Comparison of ENCODE assay signal across 22 cellular contexts in genomic region chr3:134798681-134799311, GRCh38. TPM values are rescaled to one million over a fixed set of nuclear protein-coding genes. Genes with fewer than 3 reads are reported as not detected.
DNase-seq lines count a peak whose midpoint lies in the region; ATAC-seq, FAIRE-seq and TF ChIP-seq lines count a peak whose summit lies in the region.
"Had no signal": no experiment of that assay in that cellular context is flagged by ENCODE, and none has a peak within 500 bp of the region (broad histone marks: within the 10 kb centered on the region; RNA-seq: fewer than 3 reads in every experiment).

No MANE protein-coding gene starts in this region.

- no peak for TF ChIP-seq POLR2A in GM18505 (IDR thresholded peaks at IDR 0.05; ENCODE audit: borderline replicate concordance, extremely low read depth, insufficient read depth, insufficient read length)

- H3K9me3 Mint-ChIP-seq in nephron = no peaks in the 10 kb centered on the region
- H3K9me3 Mint-ChIP-seq: activated CD4-positive, alpha-beta T cell treated with anti-CD3 and anti-CD28 coated beads, Interleukin-2, amount 10 ng/mL, durations not matched to agents 24 days and 14 days; activated T-cell treated with anti-CD3 and anti-CD28 coated beads, Interleukin-2, amount 50 U/mL, for 24 hours; GM23338; HFFc6 had no signal

- no peak overlapping the region for H3K27ac ChIP-seq in substantia nigra (ENCODE audit: low read depth, low read length, poor library complexity, severe bottlenecking)
- H3K27ac ChIP-seq: BLaER1, brain microvascular endothelial cell, HL-60, SJCRH30 had no signal

- peaks cover 27% of the 10 kb centered on the region for H3K4me1 Mint-ChIP-seq in nephron

- H3K27me3 Mint-ChIP-seq in nephron (ENCODE audit: low read depth) = peaks cover 68% of the 10 kb centered on the region

- no peaks in the 10 kb centered on the region for H3K36me3 Mint-ChIP-seq in nephron (ENCODE audit: low read depth)

- DNase-seq in activated effector memory CD4-positive, alpha-beta T cell treated with anti-CD3 and anti-CD28 coated beads, Interleukin-2, amount 50 U/mL, for 16 hours = peak; percentile 59
- DNase-seq in activated effector memory CD4-positive, alpha-beta T cell treated with Interleukin-2 at 50 U/mL for 16 hours = no peak
- peak; percentile 24 for DNase-seq in NCI-H69 (lab: John Stamatoyannopoulos, UW)
- DNase-seq in substantia nigra (lab: John Stamatoyannopoulos, UW) = no peak
- no peak for DNase-seq in MV-4-11 (lab: John Stamatoyannopoulos, UW)
- DNase-seq in frontal cortex (ENCODE audit: low spot score in 2 of 2) = no peak
- DNase-seq: activated CD4-positive, alpha-beta T cell treated with anti-CD3 and anti-CD28 coated beads, Interleukin-2, amount 10 ng/mL, durations not matched to agents 24 days and 14 days; activated naive CD4-positive, alpha-beta T cell; activated T-cell treated with anti-CD3 and anti-CD28 coated beads, Interleukin-2, amount 50 U/mL, for 24 hours; brain microvascular endothelial cell; NCI-H1694 treated with DMSO at 0.1 percent for 48 hours; NCI-H226; NCI-H774; SJCRH30; stimulated activated naive CD8-positive, alpha-beta T cell treated with anti-CD3 and anti-CD28 coated beads, Interleukin-15, Interleukin-2, amounts not matched to agents 100 U/mL and 50 U/mL, for 24 hours had no signal

- no peak for TF ChIP-seq CTCF in nephron (IDR thresholded peaks at IDR 0.05; ENCODE audit: unreplicated experiment in 3 of 3)

- no peak for ATAC-seq in GM18505 (IDR thresholded peaks at IDR 0.05; ENCODE audit: unreplicated experiment)
- ATAC-seq: GM23338; stimulated activated naive CD8-positive, alpha-beta T cell treated with anti-CD3 and anti-CD28 coated beads, Interleukin-15, Interleukin-2, amounts not matched to agents 100 U/mL and 50 U/mL, for 24 hours had no signal

- H3K4me3 Mint-ChIP-seq in nephron = peak overlapping the region in 2 of 3 experiments; percentile 94 to 97
- H3K4me3 Mint-ChIP-seq: activated T-cell treated with anti-CD3 and anti-CD28 coated beads, Interleukin-2, amount 50 U/mL, for 24 hours; HFFc6 had no signal

- no peak for FAIRE-seq in frontal cortex (lab: Jason Lieb, UNC)
- FAIRE-seq: G401.6 had no signal

- H3K27ac Mint-ChIP-seq in nephron = no peak overlapping the region
- H3K27ac Mint-ChIP-seq: activated CD4-positive, alpha-beta T cell treated with anti-CD3 and anti-CD28 coated beads, Interleukin-2, amount 10 ng/mL, durations not matched to agents 24 days and 14 days; activated T-cell treated with anti-CD3 and anti-CD28 coated beads, Interleukin-2, amount 50 U/mL, for 24 hours; GM23338; HFFc6 had no signal

RNA-seq across cellular contexts. Expression of gene EPHB1, which starts 3.7 kb away (rescaled TPM):
- total RNA-seq in frontal cortex = 16.7 TPM

Comparison
In these comparisons a context has a peak if more than half of its experiments do, and no peak if none do; other contexts are left out.
1. DNase-seq: peak in activated effector memory CD4-positive, alpha-beta T cell treated with anti-CD3 and anti-CD28 coated beads, Interleukin-2, amount 50 U/mL, for 16 hours (single experiment) and NCI-H69 (single experiment); none in activated effector memory CD4-positive, alpha-beta T cell treated with Interleukin-2 at 50 U/mL for 16 hours (single experiment), substantia nigra (0 of 49), MV-4-11 (single experiment) and frontal cortex (0 of 2).